In genomic region chr1:41322835-41323234, GRCh38 we compare ENCODE assay signal across 8 cellular contexts. TPM values are rescaled to one million over a fixed set of nuclear protein-coding genes. Genes with fewer than 3 reads are reported as not detected.
A peak's percentile ranks its signal among the peaks of the same experiment; 100 is the strongest.
DNase-seq lines count a peak whose midpoint lies in the region; ATAC-seq and TF ChIP-seq lines count a peak whose summit lies in the region.

No MANE protein-coding gene starts in this region.

- POLR2A ChIA-PET in Caco-2 (lab: Charles Lee) (no interaction called here), HEK293 (lab: Yijun Ruan, JAX) (interaction anchor here (1.0 kb wide), 2 partner anchors 36 to 38 kb away, joined by 3 to 4 read pairs; no protein-coding TSS in a partner anchor)

- H3K27me3 Mint-ChIP-seq in Caco-2 (ENCODE audit: insufficient read depth, unreplicated experiment) (no peaks in the 10 kb centered on the region), CD14-positive monocyte (ENCODE audit: low read depth in 3 of 3) (peaks cover 1 to 7% (median 4%) of the 10 kb centered on the region in 3 donors)

- DNase-seq in Caco-2, result peak in 1 of 2 experiments; percentile 40
- peak in 2 of 3 donors; percentile 68 for DNase-seq in Peyer's patch
- no peak for DNase-seq in brain microvascular endothelial cell
- peak in 1 of 2 donors; percentile 69 for DNase-seq in left colon
- peak; percentile 56 for DNase-seq in transverse colon
- DNase-seq in NCI-H2107 (lab: John Stamatoyannopoulos, UW), result no peak
- no peak for DNase-seq in CD14-positive monocyte (ENCODE audit: low spot score)

- H3K4me3 ChIP-seq in Caco-2 (ENCODE audit: low read depth, low read length) (no peak overlapping the region), HEK293 (ENCODE audit: low read depth, low read length) (no peak overlapping the region), Peyer's patch (no peak overlapping the region), brain microvascular endothelial cell (ENCODE audit: low read depth, low read length) (no peak overlapping the region), transverse colon (no peak overlapping the region)

- H3K9me3 ChIP-seq in Caco-2, result no peaks in the 10 kb centered on the region
- no peaks in the 10 kb centered on the region for H3K9me3 ChIP-seq in HEK293 (ENCODE audit: control insufficient read depth, insufficient read depth, low read depth, low read length)
- H3K9me3 ChIP-seq in Peyer's patch, result no peaks in the 10 kb centered on the region
- H3K9me3 ChIP-seq in transverse colon, result no peaks in the 10 kb centered on the region

- BruUV-seq in Caco-2 (replicated peaks; lab: Mats Ljungman, UMichigan), result no TSS peak

- H3K4me1 ChIP-seq in Caco-2 (no peaks in the 10 kb centered on the region; the same call in 1 of the 2 replicates), HEK293 (ENCODE audit: control insufficient read depth, insufficient read depth, low read length) (no peaks in the 10 kb centered on the region), Peyer's patch (no peaks in the 10 kb centered on the region), transverse colon (peaks cover 0 to 6% (median 3%) of the 10 kb centered on the region in 4 donors)

- no peak overlapping the region for H3K27ac ChIP-seq in HEK293 (ENCODE audit: extremely low read depth, low read depth, low read length)
- no peak overlapping the region for H3K27ac ChIP-seq in Peyer's patch
- no peak overlapping the region for H3K27ac ChIP-seq in brain microvascular endothelial cell
- H3K27ac ChIP-seq in transverse colon, result no peak overlapping the region

- no peaks in the 10 kb centered on the region for H3K27me3 ChIP-seq in Caco-2 (replicated peaks; ENCODE audit: control insufficient read depth, insufficient read depth, low read length)
- H3K27me3 ChIP-seq in Peyer's patch, result no peaks in the 10 kb centered on the region
- H3K27me3 ChIP-seq in brain microvascular endothelial cell (replicated peaks), result peaks cover 10% of the 10 kb centered on the region
- no peaks in the 10 kb centered on the region for H3K27me3 ChIP-seq in transverse colon

- H3K4me1 Mint-ChIP-seq in Caco-2 (ENCODE audit: low read depth, unreplicated experiment), result peaks cover 8% of the 10 kb centered on the region
- peaks cover 2% of the 10 kb centered on the region for H3K4me1 Mint-ChIP-seq in CD14-positive monocyte

- TF ChIP-seq EP300 in transverse colon (IDR thresholded peaks at IDR 0.05; ENCODE audit: low read depth), result no peak

- TF ChIP-seq CTCF in Caco-2 (IDR thresholded peaks at IDR 0.05; ENCODE audit: insufficient read depth in 1 of 2, low read depth in 1 of 2, low read length in 1 of 2, severe bottlenecking in 1 of 2, unreplicated experiment in 1 of 2), result peak; percentile 27 to 48
- peak; percentile 70 for TF ChIP-seq CTCF in HEK293 (tag by site-specific recombination; IDR thresholded peaks at IDR 0.05)
- peak in 4 of 6 experiments; percentile 24 to 65 (median 62) for TF ChIP-seq CTCF in Peyer's patch (IDR thresholded peaks at IDR 0.05)
- TF ChIP-seq CTCF in brain microvascular endothelial cell (IDR thresholded peaks at IDR 0.05; ENCODE audit: low read depth, low read length, missing control alignments), result peak; percentile 65
- TF ChIP-seq CTCF in transverse colon (IDR thresholded peaks at IDR 0.05), result peak; percentile 21 to 74 (median 47)
- no peak for TF ChIP-seq CTCF in CD14-positive monocyte (IDR thresholded peaks at IDR 0.05)

- CTCF ChIA-PET in Caco-2 (lab: Charles Lee), result interaction anchor here (0.6 to 1.0 kb wide), 5 partner anchors 10 to 110 kb away, joined by 3 to 4 read pairs (median 3); no protein-coding TSS in a partner anchor
- CTCF ChIA-PET in HEK293 (lab: Yijun Ruan, JAX), result interaction anchor here (0.6 to 5.5 kb wide), 15 partner anchors 8 to 665 kb away, joined by 3 to 62 read pairs (median 6); partner anchors contain the start of gene FOXO6

- H3K9me3 Mint-ChIP-seq in Caco-2 (ENCODE audit: unreplicated experiment) (no peaks in the 10 kb centered on the region), CD14-positive monocyte (peaks cover 0 to 2% (median 0%) of the 10 kb centered on the region in 7 donors)

- TF ChIP-seq POLR2A in Peyer's patch (IDR thresholded peaks at IDR 0.05), result no peak
- no peak for TF ChIP-seq POLR2A in transverse colon (IDR thresholded peaks at IDR 0.05)

- H3K4me3 Mint-ChIP-seq in Caco-2 (ENCODE audit: unreplicated experiment) (no peak overlapping the region), CD14-positive monocyte (no peak overlapping the region)

- ATAC-seq in left colon, result peak; percentile 92

- H3K36me3 Mint-ChIP-seq in Caco-2 (ENCODE audit: insufficient read depth, unreplicated experiment) (no peaks in the 10 kb centered on the region), CD14-positive monocyte (no peaks in the 10 kb centered on the region)

- in situ Hi-C loops in brain microvascular endothelial cell (cut with HindIII; ENCODE audit: low pct_ligation_motif_present, low sequenced_read_pairs), result no loop called here
- in situ Hi-C loops in transverse colon (cut with MboI; ENCODE audit: low pct_ligation_motif_present in 1 of 4, low pct_unique_long_range_greater_than_20kb in 1 of 4, low sequenced_read_pairs in 3 of 4), result loop anchor here in 3 of 4 donors (10.0 kb wide), 1 partner anchor 92 kb away; no protein-coding TSS in a partner anchor

- WGBS in transverse colon (ENCODE audit: low coverage in 1 of 2), 2 donors, result 50% methylated on average over 6 of the region's 7 CpGs; no CpG with 5 or more reads in 1 of the 2 donors

- H3K27ac Mint-ChIP-seq in Caco-2 (ENCODE audit: unreplicated experiment) (no peak overlapping the region), CD14-positive monocyte (no peak overlapping the region)

- intact Hi-C loops in Caco-2 (cut with micrococcal nuclease; ENCODE audit: unreplicated experiment), result loop anchor here (1.0 kb wide), 2 partner anchors 94 to 109 kb away; no protein-coding TSS in a partner anchor
- intact Hi-C loops in left colon (cut with DNase I, micrococcal nuclease), result no loop called here
- intact Hi-C loops in transverse colon (cut with DNase I; ENCODE audit: low total_unique reads), result no loop called here
- intact Hi-C loops in CD14-positive monocyte (cut with micrococcal nuclease), result no loop called here

- H3K36me3 ChIP-seq in Caco-2 (ENCODE audit: control insufficient read depth, insufficient read depth, low read length) (no peaks in the 10 kb centered on the region), HEK293 (ENCODE audit: control insufficient read depth in 2 of 2, insufficient read depth in 1 of 2, low read length in 2 of 2) (no peaks in the 10 kb centered on the region), Peyer's patch (no peaks in the 10 kb centered on the region), brain microvascular endothelial cell (replicated peaks) (no peaks in the 10 kb centered on the region), transverse colon (no peaks in the 10 kb centered on the region)

TF ChIP-seq in HEK293, 187 proteins besides CTCF, POLR2A, EP300 and RAD21 (continues in another document):
- TF ChIP-seq ZFP41 (tag by site-specific recombination; IDR thresholded peaks at IDR 0.05; ENCODE audit: borderline replicate concordance) (no peak), GLIS1 (tag by site-specific recombination; IDR thresholded peaks at IDR 0.05) (peak; percentile 43; the same call in 1 of the 2 replicates), ZFHX2 (tag by site-specific recombination; conservative IDR thresholded peaks at IDR 0.05) (peak; percentile 71), EGR2 (tag by site-specific recombination; IDR thresholded peaks at IDR 0.05; ENCODE audit: low read depth) (peak; percentile 71), ZNF132 (tag by site-specific recombination; IDR thresholded peaks at IDR 0.05; ENCODE audit: borderline replicate concordance) (no peak), ZBTB48 (tag by site-specific recombination; IDR thresholded peaks at IDR 0.05) (no peak), ZBTB11 (tag by site-specific recombination; conservative IDR thresholded peaks at IDR 0.05; ENCODE audit: low read depth) (no peak)
- TF ChIP-seq, protein P1, sequence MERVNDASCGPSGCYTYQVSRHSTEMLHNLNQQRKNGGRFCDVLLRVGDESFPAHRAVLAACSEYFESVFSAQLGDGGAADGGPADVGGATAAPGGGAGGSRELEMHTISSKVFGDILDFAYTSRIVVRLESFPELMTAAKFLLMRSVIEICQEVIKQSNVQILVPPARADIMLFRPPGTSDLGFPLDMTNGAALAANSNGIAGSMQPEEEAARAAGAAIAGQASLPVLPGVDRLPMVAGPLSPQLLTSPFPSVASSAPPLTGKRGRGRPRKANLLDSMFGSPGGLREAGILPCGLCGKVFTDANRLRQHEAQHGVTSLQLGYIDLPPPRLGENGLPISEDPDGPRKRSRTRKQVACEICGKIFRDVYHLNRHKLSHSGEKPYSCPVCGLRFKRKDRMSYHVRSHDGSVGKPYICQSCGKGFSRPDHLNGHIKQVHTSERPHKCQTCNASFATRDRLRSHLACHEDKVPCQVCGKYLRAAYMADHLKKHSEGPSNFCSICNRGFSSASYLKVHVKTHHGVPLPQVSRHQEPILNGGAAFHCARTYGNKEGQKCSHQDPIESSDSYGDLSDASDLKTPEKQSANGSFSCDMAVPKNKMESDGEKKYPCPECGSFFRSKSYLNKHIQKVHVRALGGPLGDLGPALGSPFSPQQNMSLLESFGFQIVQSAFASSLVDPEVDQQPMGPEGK (tag by site-specific recombination; IDR thresholded peaks at IDR 0.05), result no peak

RNA-seq across cellular contexts. Expression of gene FOXO6, which starts 38.4 kb away (rescaled TPM):
- 0.42 and 0.59 TPM in 2 replicates for total RNA-seq in Caco-2 (2022)
- total RNA-seq in Peyer's patch, result 1 to 10 TPM in 1 of 4 donors, under 1 TPM in 1, not detected in 2; 0.53 to 1.1 TPM
- under 1 TPM; 0.52 to 0.75 TPM for total RNA-seq in left colon
- 1 to 10 TPM in 1 of 4 donors, under 1 TPM in 1, not detected in 2; 0.14 to 4.1 TPM for total RNA-seq in transverse colon
- not detected for polyA plus RNA-seq in CD14-positive monocyte

Comparison
In these comparisons a context has a peak if more than half of its experiments do, and no peak if none do; other contexts are left out.
1. DNase-seq: peak in Peyer's patch (2 of 3) and transverse colon (single experiment); none in brain microvascular endothelial cell (single experiment), NCI-H2107 (single experiment) and CD14-positive monocyte (single experiment).